Comparison of ENCODE assay signal across 8 cellular contexts in genomic region chr2:72142743-72143440, GRCh38. TPM values are rescaled to one million over a fixed set of nuclear protein-coding genes. Genes with fewer than 3 reads are reported as not detected.
A peak's percentile ranks its signal among the peaks of the same experiment; 100 is the strongest.
DNase-seq lines count a peak whose midpoint lies in the region; ATAC-seq, FAIRE-seq and TF ChIP-seq lines count a peak whose summit lies in the region.
"Had no signal": no experiment of that assay in that cellular context is flagged by ENCODE, and none has a peak within 500 bp of the region (broad histone marks: within the 10 kb centered on the region; RNA-seq: fewer than 3 reads in every experiment).

No MANE protein-coding gene starts in this region.

- no peak for ATAC-seq in naive thymus-derived CD4-positive, alpha-beta T cell
- ATAC-seq in HG03457 (IDR thresholded peaks at IDR 0.05; ENCODE audit: unreplicated experiment) = no peak

- CTCF ChIA-PET in naive thymus-derived CD4-positive, alpha-beta T cell (lab: Charles Lee) = interaction anchor here (0.7 kb wide), 1 partner anchor 217 kb away, joined by 3 read pairs; no protein-coding TSS in a partner anchor

- peaks cover 0 to 6% (median 2%) of the 10 kb centered on the region in 11 donors for H3K9me3 Mint-ChIP-seq in naive thymus-derived CD4-positive, alpha-beta T cell

- FAIRE-seq in H54 (lab: Jason Lieb, UNC) = no peak

- H3K4me1 ChIP-seq in liver (ENCODE audit: control insufficient read depth in 4 of 4, insufficient read depth in 4 of 4, low read length in 3 of 4) (peaks cover 28 to 57% (median 34%) of the 10 kb centered on the region in 4 donors), stomach smooth muscle (ENCODE audit: control insufficient read depth, insufficient read depth, low read length) (peaks cover 45% of the 10 kb centered on the region)
- peaks cover 4 to 7% of the 10 kb centered on the region in 2 donors for H3K4me1 ChIP-seq in naive thymus-derived CD4-positive, alpha-beta T cell (ENCODE audit: control insufficient read depth in 2 of 2, insufficient read depth in 2 of 2, low read length in 2 of 2)

- intact Hi-C loops in naive thymus-derived CD4-positive, alpha-beta T cell (cut with micrococcal nuclease) = loop anchor here in 1 of 2 donors (5.0 kb wide), 1 partner anchor 1256 kb away; no protein-coding TSS in a partner anchor

- H3K4me3 Mint-ChIP-seq in naive thymus-derived CD4-positive, alpha-beta T cell = no peak overlapping the region

- H3K9me3 ChIP-seq in liver (ENCODE audit: control insufficient read depth in 4 of 4, low read length in 3 of 4) (peaks cover 0 to 7% (median 0%) of the 10 kb centered on the region in 4 donors), stomach smooth muscle (ENCODE audit: control insufficient read depth in 2 of 2, low read length in 2 of 2) (no peaks in the 10 kb centered on the region)
- H3K9me3 ChIP-seq in naive thymus-derived CD4-positive, alpha-beta T cell (ENCODE audit: control insufficient read depth in 2 of 3, low read length in 3 of 3) = peaks cover 0 to 3% (median 0%) of the 10 kb centered on the region in 3 experiments

- peak; percentile 6 to 38 for DNase-seq in dermis microvascular lymphatic vessel endothelial cell (ENCODE audit: low read depth in 2 of 2)
- no peak for DNase-seq in naive thymus-derived CD4-positive, alpha-beta T cell
- no peak for DNase-seq in H54 (ENCODE audit: insufficient read length, low spot score)
- DNase-seq: naive B cell had no signal

- TF ChIP-seq CTCF in liver (IDR thresholded peaks at IDR 0.05; ENCODE audit: low read depth, low read length, missing input control) = no peak

- POLR2A ChIA-PET in naive thymus-derived CD4-positive, alpha-beta T cell (lab: Charles Lee) = no interaction called here

- no peaks in the 10 kb centered on the region for H3K36me3 ChIP-seq in liver (ENCODE audit: control insufficient read depth in 4 of 4, insufficient read depth in 3 of 4, low read depth in 1 of 4, low read length in 3 of 4)
- no peaks in the 10 kb centered on the region for H3K36me3 ChIP-seq in stomach smooth muscle (ENCODE audit: control insufficient read depth in 2 of 2, insufficient read depth in 2 of 2, low read length in 2 of 2)
- no peaks in the 10 kb centered on the region for H3K36me3 ChIP-seq in naive thymus-derived CD4-positive, alpha-beta T cell (ENCODE audit: control insufficient read depth in 2 of 3, insufficient read depth in 3 of 3, low read length in 3 of 3)

- no peak for TF ChIP-seq EP300 in Ishikawa (IDR thresholded peaks at IDR 0.05; ENCODE audit: borderline replicate concordance)

- 17% methylated on average over 45 of the region's 45 CpGs for WGBS in liver

- H3K27ac Mint-ChIP-seq in naive thymus-derived CD4-positive, alpha-beta T cell = no peak overlapping the region

- peaks cover 33 to 44% (median 42%) of the 10 kb centered on the region in 5 donors for H3K27me3 Mint-ChIP-seq in naive thymus-derived CD4-positive, alpha-beta T cell

- H3K27me3 ChIP-seq in liver (ENCODE audit: control insufficient read depth in 4 of 4, insufficient read depth in 4 of 4, low read length in 3 of 4) (peaks cover 4 to 8% (median 7%) of the 10 kb centered on the region in 4 donors), stomach smooth muscle (ENCODE audit: control insufficient read depth in 1 of 2, insufficient read depth in 2 of 2, low read length in 2 of 2) (peaks cover 23 to 43% of the 10 kb centered on the region in 2 donors)
- H3K27me3 ChIP-seq in naive thymus-derived CD4-positive, alpha-beta T cell (ENCODE audit: control insufficient read depth in 2 of 2, insufficient read depth in 2 of 2, low read length in 2 of 2) = peaks cover 6 to 7% of the 10 kb centered on the region in 2 donors

- H3K27ac ChIP-seq in liver (ENCODE audit: low read depth in 1 of 2, low read length in 2 of 2) (no peak overlapping the region), stomach smooth muscle (ENCODE audit: low read length) (no peak overlapping the region)
- H3K27ac ChIP-seq in naive thymus-derived CD4-positive, alpha-beta T cell (ENCODE audit: low read depth, low read length) = no peak overlapping the region

- no peak overlapping the region for H3K9ac ChIP-seq in liver (ENCODE audit: low read depth in 1 of 2, low read length in 2 of 2)
- H3K9ac ChIP-seq in stomach smooth muscle (ENCODE audit: low read length in 2 of 2) = no peak overlapping the region

- H3K4me1 Mint-ChIP-seq in naive thymus-derived CD4-positive, alpha-beta T cell = peaks cover 12 to 33% (median 26%) of the 10 kb centered on the region in 7 donors

- peaks cover 0 to 7% (median 0%) of the 10 kb centered on the region in 5 donors for H3K36me3 Mint-ChIP-seq in naive thymus-derived CD4-positive, alpha-beta T cell

- TF ChIP-seq RAD21 in Ishikawa (IDR thresholded peaks at IDR 0.05; ENCODE audit: low read depth) (no peak), liver (IDR thresholded peaks at IDR 0.05) (no peak)

- H3K4me3 ChIP-seq in liver (ENCODE audit: low read depth in 1 of 3, low read length in 3 of 3) (peak overlapping the region in 1 of 3 donors; percentile 34), stomach smooth muscle (ENCODE audit: low read length in 2 of 2) (peak overlapping the region; percentile 31 to 55)
- H3K4me3 ChIP-seq in naive thymus-derived CD4-positive, alpha-beta T cell (ENCODE audit: low read length) = no peak overlapping the region

- TF ChIP-seq POLR2A in H54 (IDR thresholded peaks at IDR 0.05; ENCODE audit: low read depth, low read length) = no peak

TF ChIP-seq in Ishikawa, 13 proteins besides CTCF, POLR2A, EP300 and RAD21:
- TF ChIP-seq TAF1 (IDR thresholded peaks at IDR 0.05; ENCODE audit: low read depth) = no peak
- no peak for TF ChIP-seq EGR1 (IDR thresholded peaks at IDR 0.05)
- TF ChIP-seq, protein P1, sequence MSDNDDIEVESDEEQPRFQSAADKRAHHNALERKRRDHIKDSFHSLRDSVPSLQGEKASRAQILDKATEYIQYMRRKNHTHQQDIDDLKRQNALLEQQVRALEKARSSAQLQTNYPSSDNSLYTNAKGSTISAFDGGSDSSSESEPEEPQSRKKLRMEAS (IDR thresholded peaks at IDR 0.05) = peak; percentile 64
TF ChIP-seq in Ishikawa: peak in this region for 1.

TF ChIP-seq in liver, 16 proteins besides CTCF, POLR2A, EP300 and RAD21:
- peak in 1 of 2 donors; percentile 5 for TF ChIP-seq HNF4A (conservative IDR thresholded peaks at IDR 0.05)
- TF ChIP-seq NR2F2 (IDR thresholded peaks at IDR 0.05) = peak; percentile 17
- peak; percentile 22 for TF ChIP-seq SP1 (IDR thresholded peaks at IDR 0.05)
- peak; percentile 71 for TF ChIP-seq RXRA (IDR thresholded peaks at IDR 0.05)
- TF ChIP-seq, protein P2, sequence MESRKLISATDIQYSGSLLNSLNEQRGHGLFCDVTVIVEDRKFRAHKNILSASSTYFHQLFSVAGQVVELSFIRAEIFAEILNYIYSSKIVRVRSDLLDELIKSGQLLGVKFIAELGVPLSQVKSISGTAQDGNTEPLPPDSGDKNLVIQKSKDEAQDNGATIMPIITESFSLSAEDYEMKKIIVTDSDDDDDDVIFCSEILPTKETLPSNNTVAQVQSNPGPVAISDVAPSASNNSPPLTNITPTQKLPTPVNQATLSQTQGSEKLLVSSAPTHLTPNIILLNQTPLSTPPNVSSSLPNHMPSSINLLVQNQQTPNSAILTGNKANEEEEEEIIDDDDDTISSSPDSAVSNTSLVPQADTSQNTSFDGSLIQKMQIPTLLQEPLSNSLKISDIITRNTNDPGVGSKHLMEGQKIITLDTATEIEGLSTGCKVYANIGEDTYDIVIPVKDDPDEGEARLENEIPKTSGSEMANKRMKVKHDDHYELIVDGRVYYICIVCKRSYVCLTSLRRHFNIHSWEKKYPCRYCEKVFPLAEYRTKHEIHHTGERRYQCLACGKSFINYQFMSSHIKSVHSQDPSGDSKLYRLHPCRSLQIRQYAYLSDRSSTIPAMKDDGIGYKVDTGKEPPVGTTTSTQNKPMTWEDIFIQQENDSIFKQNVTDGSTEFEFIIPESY (IDR thresholded peaks at IDR 0.05) = no peak
TF ChIP-seq in liver: peak in this region for 4.

RNA-seq across cellular contexts. Expression of gene CYP26B1, which starts 4.8 kb away (rescaled TPM):
- total RNA-seq in dermis microvascular lymphatic vessel endothelial cell (0.25 TPM in 1 of 2 replicates, not detected in the other), liver (1 to 10 TPM in 1 of 2 donors, under 1 TPM in 1; 0.47 to 1.8 TPM)
- under 1 TPM; 0.47 to 0.83 TPM for polyA plus RNA-seq in liver
- total RNA-seq in naive thymus-derived CD4-positive, alpha-beta T cell = not detected
- not detected for polyA plus RNA-seq in naive thymus-derived CD4-positive, alpha-beta T cell

Comparison
In these comparisons a context has a peak if more than half of its experiments do, and no peak if none do; other contexts are left out.
1. DNase-seq: peak in dermis microvascular lymphatic vessel endothelial cell (2 of 2); none in naive thymus-derived CD4-positive, alpha-beta T cell (0 of 9) and H54 (single experiment).